ENCODE assay signal across 9 cellular contexts in the genomic region with DNA sequence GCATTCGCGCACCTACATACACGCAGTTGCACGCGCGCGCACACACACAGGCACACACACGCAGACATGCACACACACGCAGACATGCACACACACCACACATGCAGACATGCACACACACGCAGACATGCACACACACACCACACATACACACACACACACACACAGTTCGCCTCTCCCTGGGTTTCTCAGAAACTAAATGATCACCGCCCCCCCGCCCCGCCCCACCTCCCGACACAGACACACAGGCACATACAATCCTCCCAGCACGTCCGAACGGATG. TPM values are rescaled to one million over a fixed set of nuclear protein-coding genes. Genes with fewer than 3 reads are reported as not detected.
DNase-seq lines count a peak whose midpoint lies in the region; ATAC-seq, FAIRE-seq and TF ChIP-seq lines count a peak whose summit lies in the region.
"Had no signal": no experiment of that assay in that cellular context is flagged by ENCODE, and none has a peak within 500 bp of the region (broad histone marks: within the 10 kb centered on the region; RNA-seq: fewer than 3 reads in every experiment).

No MANE protein-coding gene starts in this region.

- no peak for TF ChIP-seq CTCF in CD4-positive, alpha-beta T cell (IDR thresholded peaks at IDR 0.05)
- no peak for TF ChIP-seq CTCF in natural killer cell (IDR thresholded peaks at IDR 0.05)

- FAIRE-seq in GM19239 (lab: Jason Lieb, UNC), result no peak

- H3K27ac Mint-ChIP-seq in CD4-positive, alpha-beta T cell, result peak overlapping the region; percentile 78
- H3K27ac Mint-ChIP-seq in natural killer cell, result peak overlapping the region; percentile 89 to 96
- H3K27ac Mint-ChIP-seq: dendritic cell treated with granulocyte-macrophage colony-stimulating factor and Interleukin-4, amounts not matched to agents 40 ng/mL and 50 ng/mL, for 4 days had no signal

- peak in 9 of 10 experiments; percentile 17 to 42 (median 32) for DNase-seq in CD4-positive, alpha-beta T cell
- DNase-seq in SJCRH30 (no peak), dermis blood vessel endothelial cell (peak; percentile 27), natural killer cell (peak; percentile 16), NCI-H1417 (lab: John Stamatoyannopoulos, UW) (no peak), COLO829 (ENCODE audit: low spot score) (no peak), GM19239 (ENCODE audit: insufficient read length, low spot score) (no peak)

- H3K27me3 ChIP-seq in CD4-positive, alpha-beta T cell (ENCODE audit: control insufficient read depth, insufficient read depth, low read length), result peaks cover 42% of the 10 kb centered on the region
- H3K27me3 ChIP-seq in SJCRH30, result peaks cover 8% of the 10 kb centered on the region; the same call in 1 of the 2 replicates

- peaks cover 39% of the 10 kb centered on the region for H3K36me3 Mint-ChIP-seq in CD4-positive, alpha-beta T cell (ENCODE audit: low read depth)
- H3K36me3 Mint-ChIP-seq in natural killer cell, result no peaks in the 10 kb centered on the region

- no peak overlapping the region for H3K27ac ChIP-seq in CD4-positive, alpha-beta T cell (ENCODE audit: low read depth, low read length)
- no peak overlapping the region for H3K27ac ChIP-seq in SJCRH30

- H3K9me3 ChIP-seq in CD4-positive, alpha-beta T cell (ENCODE audit: control insufficient read depth, low read length), result no peaks in the 10 kb centered on the region
- no peaks in the 10 kb centered on the region for H3K9me3 ChIP-seq in SJCRH30 (replicated peaks)

- POLR2A ChIA-PET in CD4-positive, alpha-beta T cell (lab: Charles Lee), result interaction anchor here (0.7 to 3.9 kb wide), 11 partner anchors 11 to 104 kb away, joined by 3 to 106 read pairs (median 3); no protein-coding TSS in a partner anchor

- peaks cover 31% of the 10 kb centered on the region for H3K27me3 Mint-ChIP-seq in CD4-positive, alpha-beta T cell
- peaks cover 29 to 35% of the 10 kb centered on the region in 2 donors for H3K27me3 Mint-ChIP-seq in natural killer cell (ENCODE audit: low read depth in 2 of 2)

- no peaks in the 10 kb centered on the region for H3K36me3 ChIP-seq in SJCRH30

- ATAC-seq in CD4-positive, alpha-beta T cell (ENCODE audit: poor library complexity), result peak; percentile 23
- ATAC-seq in natural killer cell (peak in 2 of 3 donors; percentile 2 to 3), GM19467 (IDR thresholded peaks at IDR 0.05; ENCODE audit: unreplicated experiment) (no peak)

- intact Hi-C loops in CD4-positive, alpha-beta T cell (cut with DNase I, micrococcal nuclease), result loop anchor here (2.0 to 10.0 kb wide), 6 partner anchors 16 to 1834 kb away; no protein-coding TSS in a partner anchor
- intact Hi-C loops in natural killer cell (cut with micrococcal nuclease), result loop anchor here (5.0 to 10.0 kb wide), 4 partner anchors 39 to 1836 kb away; no protein-coding TSS in a partner anchor

- peaks cover 6% of the 10 kb centered on the region; the same call in 1 of the 2 replicates for H3K4me1 ChIP-seq in SJCRH30

- H3K4me3 Mint-ChIP-seq in CD4-positive, alpha-beta T cell, result peak overlapping the region; percentile 92
- peak overlapping the region; percentile 86 for H3K4me3 Mint-ChIP-seq in natural killer cell

- H3K4me3 ChIP-seq in SJCRH30, result peak overlapping the region; percentile 66

- CTCF ChIA-PET in CD4-positive, alpha-beta T cell (lab: Charles Lee), result interaction anchor here (3.4 kb wide), 1 partner anchor 52 kb away, joined by 28 read pairs; no protein-coding TSS in a partner anchor

- H3K9me3 Mint-ChIP-seq in CD4-positive, alpha-beta T cell, result no peaks in the 10 kb centered on the region
- H3K9me3 Mint-ChIP-seq in natural killer cell, result no peaks in the 10 kb centered on the region
- H3K9me3 Mint-ChIP-seq: dendritic cell treated with granulocyte-macrophage colony-stimulating factor and Interleukin-4, amounts not matched to agents 40 ng/mL and 50 ng/mL, for 4 days had no signal

- H3K4me1 Mint-ChIP-seq in CD4-positive, alpha-beta T cell (ENCODE audit: low read depth), result peaks cover 55% of the 10 kb centered on the region
- peaks cover 34 to 63% of the 10 kb centered on the region in 2 donors for H3K4me1 Mint-ChIP-seq in natural killer cell

RNA-seq across cellular contexts. Expression of a gene that starts 1.1 kb away (rescaled TPM):
- total RNA-seq in CD4-positive, alpha-beta T cell, result 10 to 100 TPM; 85.7 to 86.5 TPM
- total RNA-seq in SJCRH30 (2014; rRNA removed; shearing (Covaris generic)), result 4.0 and 4.2 TPM in 2 replicates
- 10.6 and 21.1 TPM in 2 replicates for total RNA-seq in dermis blood vessel endothelial cell
- 10 to 100 TPM; 27.2 to 48.6 (median 44.7) TPM for total RNA-seq in natural killer cell

Comparison
In these comparisons a context has a peak if more than half of its experiments do, and no peak if none do; other contexts are left out.
1. DNase-seq: peak in CD4-positive, alpha-beta T cell (9 of 10), dermis blood vessel endothelial cell (single experiment) and natural killer cell (single experiment); none in SJCRH30 (0 of 2), NCI-H1417 (0 of 3), COLO829 (single experiment) and GM19239 (single experiment).